ENCODE assay signal across 8 cellular contexts in genomic region chr1:211675230-211676105, GRCh38. TPM values are rescaled to one million over a fixed set of nuclear protein-coding genes. Genes with fewer than 3 reads are reported as not detected.
DNase-seq lines count a peak whose midpoint lies in the region; ATAC-seq and TF ChIP-seq lines count a peak whose summit lies in the region.

Gene NEK2 (minus strand): TSS chr1:211675621. CDS start chr1:211675479, 142 bp downstream.

- no peak for TF ChIP-seq POLR2A in esophagus muscularis mucosa (IDR thresholded peaks at IDR 0.05; ENCODE audit: low read depth)

- TF ChIP-seq EP300 in esophagus muscularis mucosa (IDR thresholded peaks at IDR 0.05): no peak

- H3K27me3 ChIP-seq in esophagus muscularis mucosa: peaks cover 0 to 6% (median 0%) of the 10 kb centered on the region in 4 donors

- no peak within 1 kb of the TSS for H3K27ac ChIP-seq in esophagus muscularis mucosa (replicated peaks in 1 of 4)

- H3K4me3 ChIP-seq in Jurkat, Clone E6-1 (ENCODE audit: low read length): peak within 1 kb of the TSS; percentile 95
- H3K4me3 ChIP-seq in esophagus muscularis mucosa: peak within 1 kb of the TSS; percentile 53 to 66 (median 56)

- under 1% methylated on average over 26 of the region's 58 CpGs for WGBS in esophagus muscularis mucosa

- intact Hi-C loops in esophagus muscularis mucosa (cut with DNase I): no loop called here

- peak; percentile 97 for ATAC-seq in GM21717 (IDR thresholded peaks at IDR 0.05; ENCODE audit: unreplicated experiment)

- peak; percentile 96 for DNase-seq in DMS79 (lab: John Stamatoyannopoulos, UW)
- peak; percentile 97 for DNase-seq in Jurkat, Clone E6-1 (ENCODE audit: low read depth, low spot score)
- DNase-seq in activated T-cell treated with anti-CD3 and anti-CD28 coated beads, Interleukin-2, amount 50 U/mL, for 1 hour: peak; percentile 78
- DNase-seq in esophagus muscularis mucosa (ENCODE audit: extremely low spot score): peak; percentile 95
- DNase-seq in myocyte (ENCODE audit: low read depth): peak; percentile 94
- peak; percentile 68 to 72 for DNase-seq in stimulated activated CD8-positive, alpha-beta memory T cell treated with anti-CD3 and anti-CD28 coated beads, Interleukin-7, amount 100 ng/mL, for 4 hours (ENCODE audit: low read depth in 2 of 2)

- TF ChIP-seq CTCF in esophagus muscularis mucosa (IDR thresholded peaks at IDR 0.05): no peak

- H3K36me3 ChIP-seq in esophagus muscularis mucosa: no peaks in the 10 kb centered on the region

- peaks cover 11 to 16% (median 12%) of the 10 kb centered on the region in 4 donors for H3K4me1 ChIP-seq in esophagus muscularis mucosa

- H3K9me3 ChIP-seq in esophagus muscularis mucosa: no peaks in the 10 kb centered on the region

TF ChIP-seq in PFSK-1, 5 proteins besides CTCF, POLR2A, EP300 and RAD21:
- TF ChIP-seq POLR2AphosphoS5 (IDR thresholded peaks at IDR 0.05; ENCODE audit: low read depth, low read length) (peak; percentile 79), REST (IDR thresholded peaks at IDR 0.05; ENCODE audit: insufficient read depth in 1 of 2, low read depth in 2 of 2, low read length in 2 of 2) (no peak), TAF1 (IDR thresholded peaks at IDR 0.05; ENCODE audit: borderline replicate concordance, insufficient read depth, low read length) (no peak), SIN3A (IDR thresholded peaks at IDR 0.05; ENCODE audit: borderline replicate concordance, insufficient read depth, low read length) (peak; percentile 99), FOXP2 (optimal IDR thresholded peaks at IDR 0.05; ENCODE audit: borderline replicate concordance, extremely low read depth, extremely low read length, insufficient read depth) (peak; percentile 15)

RNA-seq across cellular contexts. Expression of gene NEK2, which starts in this region (rescaled TPM):
- polyA plus RNA-seq in Jurkat, Clone E6-1 (2012; ENCODE audit: insufficient read depth, insufficient read length): 53.1 TPM
- 12.1 TPM for polyA plus RNA-seq in PFSK-1 (2012; ENCODE audit: insufficient read length, low read depth)
- total RNA-seq in esophagus muscularis mucosa (not detected), myocyte (0.16 and 0.19 TPM in 2 replicates)
- polyA plus RNA-seq in myocyte (2012): 0.09 TPM

Comparison
In these comparisons a context has a peak if more than half of its experiments do, and no peak if none do; other contexts are left out.
1. Peak in DNase-seq and H3K4me3 ChIP-seq in esophagus muscularis mucosa; RNA of the gene not detected or under 1 TPM.
2. Peak in DNase-seq in myocyte; RNA of the gene not detected or under 1 TPM.